Comparison of ENCODE assay signal across 15 cellular contexts in the genomic region with DNA sequence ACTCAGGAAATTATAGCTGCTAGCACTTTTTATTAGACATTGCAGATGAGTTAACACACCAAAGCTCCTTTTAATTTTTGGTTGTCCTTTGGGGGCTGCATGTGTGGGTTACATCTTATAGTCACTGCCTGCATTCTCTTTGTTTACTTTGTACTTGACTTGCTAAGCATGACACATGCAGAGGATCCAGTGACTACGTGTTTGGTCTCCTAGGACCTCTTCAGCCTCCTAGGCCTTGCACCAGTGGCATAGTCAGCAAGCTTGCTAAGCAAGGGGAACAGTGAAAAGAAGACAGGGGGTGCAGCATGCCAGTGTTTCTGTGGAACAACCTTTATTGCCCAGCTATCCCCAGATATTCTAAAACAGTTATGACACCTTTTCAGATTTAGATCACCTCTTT.
DNase-seq lines count a peak whose midpoint lies in the region; ATAC-seq and TF ChIP-seq lines count a peak whose summit lies in the region.
"Had no signal": no experiment of that assay in that cellular context is flagged by ENCODE, and none has a peak within 500 bp of the region (broad histone marks: within the 10 kb centered on the region; RNA-seq: fewer than 3 reads in every experiment).

No MANE protein-coding gene starts in this region.

- H3K27me3 Mint-ChIP-seq in glutamatergic neuron (ENCODE audit: unreplicated experiment) = no peaks in the 10 kb centered on the region
- H3K27me3 Mint-ChIP-seq in naive thymus-derived CD4-positive, alpha-beta T cell = no peaks in the 10 kb centered on the region
- H3K27me3 Mint-ChIP-seq: activated T-cell treated with anti-CD3 and anti-CD28 coated beads, Interleukin-2, amount 50 U/mL, for 24 hours; CD4-positive, CD25-positive, alpha-beta regulatory T cell had no signal

- DNase-seq in DMS53 (lab: John Stamatoyannopoulos, UW) (peak; percentile 89), HT1080 (ENCODE audit: low read depth) (peak; percentile 52), RPMI7951 (ENCODE audit: low read depth) (peak; percentile 15), glutamatergic neuron (peak; percentile 20), cerebellar cortex (ENCODE audit: low spot score) (no peak)
- no peak for DNase-seq in naive thymus-derived CD4-positive, alpha-beta T cell
- no peak for DNase-seq in activated effector memory CD4-positive, alpha-beta T cell treated with Interleukin-2 at 50 U/mL for 16 hours
- DNase-seq: activated CD4-positive, CD25-positive, alpha-beta regulatory T cell; activated T-cell treated with anti-CD3 and anti-CD28 coated beads, Interleukin-2, amount 50 U/mL, for 24 hours; amniotic stem cell; CD4-positive, CD25-positive, alpha-beta regulatory T cell; kidney glomerular epithelial cell; NK-92 treated with Interleukin-12 subunit alpha and Interleukin-12 subunit beta, amount 100 ng/mL, for 24 hours; stomach had no signal

- intact Hi-C loops in naive thymus-derived CD4-positive, alpha-beta T cell (cut with micrococcal nuclease) = no loop called here

- H3K27me3 ChIP-seq in naive thymus-derived CD4-positive, alpha-beta T cell (ENCODE audit: control insufficient read depth in 2 of 2, insufficient read depth in 2 of 2, low read length in 2 of 2) = no peaks in the 10 kb centered on the region
- H3K27me3 ChIP-seq: stomach had no signal

- H3K4me3 ChIP-seq in naive thymus-derived CD4-positive, alpha-beta T cell (ENCODE audit: low read length) = no peak overlapping the region
- H3K4me3 ChIP-seq: stomach had no signal

- ATAC-seq in naive thymus-derived CD4-positive, alpha-beta T cell = no peak
- no peak for ATAC-seq in HG02885 (IDR thresholded peaks at IDR 0.05; ENCODE audit: poor library complexity, unreplicated experiment)

- no peak overlapping the region for H3K4me3 Mint-ChIP-seq in glutamatergic neuron (ENCODE audit: unreplicated experiment)
- no peak overlapping the region for H3K4me3 Mint-ChIP-seq in naive thymus-derived CD4-positive, alpha-beta T cell
- H3K4me3 Mint-ChIP-seq: activated T-cell treated with anti-CD3 and anti-CD28 coated beads, Interleukin-2, amount 50 U/mL, for 24 hours; CD4-positive, CD25-positive, alpha-beta regulatory T cell had no signal

- CTCF ChIA-PET in naive thymus-derived CD4-positive, alpha-beta T cell (lab: Charles Lee) = interaction anchor here (0.6 kb wide), 1 partner anchor 621 kb away, joined by 4 read pairs; no protein-coding TSS in a partner anchor

- no peaks in the 10 kb centered on the region for H3K4me1 Mint-ChIP-seq in glutamatergic neuron (ENCODE audit: low read depth, unreplicated experiment)
- H3K4me1 Mint-ChIP-seq in naive thymus-derived CD4-positive, alpha-beta T cell = no peaks in the 10 kb centered on the region

- no peak overlapping the region for H3K27ac Mint-ChIP-seq in glutamatergic neuron (ENCODE audit: unreplicated experiment)
- no peak overlapping the region for H3K27ac Mint-ChIP-seq in naive thymus-derived CD4-positive, alpha-beta T cell
- H3K27ac Mint-ChIP-seq: activated T-cell treated with anti-CD3 and anti-CD28 coated beads, Interleukin-2, amount 50 U/mL, for 24 hours; CD4-positive, CD25-positive, alpha-beta regulatory T cell had no signal

- no peaks in the 10 kb centered on the region for H3K4me1 ChIP-seq in naive thymus-derived CD4-positive, alpha-beta T cell (ENCODE audit: control insufficient read depth in 2 of 2, insufficient read depth in 2 of 2, low read length in 2 of 2)
- H3K4me1 ChIP-seq: stomach had no signal

- H3K9me3 Mint-ChIP-seq in glutamatergic neuron (ENCODE audit: unreplicated experiment) = peaks cover 2% of the 10 kb centered on the region
- no peaks in the 10 kb centered on the region for H3K9me3 Mint-ChIP-seq in naive thymus-derived CD4-positive, alpha-beta T cell
- H3K9me3 Mint-ChIP-seq: activated T-cell treated with anti-CD3 and anti-CD28 coated beads, Interleukin-2, amount 50 U/mL, for 24 hours had no signal

- POLR2A ChIA-PET in naive thymus-derived CD4-positive, alpha-beta T cell (lab: Charles Lee) = no interaction called here

- H3K36me3 ChIP-seq in naive thymus-derived CD4-positive, alpha-beta T cell (ENCODE audit: control insufficient read depth in 2 of 3, insufficient read depth in 3 of 3, low read length in 3 of 3) = no peaks in the 10 kb centered on the region
- H3K36me3 ChIP-seq: stomach had no signal

- no peak overlapping the region for H3K27ac ChIP-seq in naive thymus-derived CD4-positive, alpha-beta T cell (ENCODE audit: low read depth, low read length)
- H3K27ac ChIP-seq: stomach had no signal

- no peaks in the 10 kb centered on the region for H3K36me3 Mint-ChIP-seq in glutamatergic neuron (ENCODE audit: unreplicated experiment)
- H3K36me3 Mint-ChIP-seq in naive thymus-derived CD4-positive, alpha-beta T cell = peaks cover 0 to 24% (median 9%) of the 10 kb centered on the region in 5 donors

- no peaks in the 10 kb centered on the region for H3K9me3 ChIP-seq in naive thymus-derived CD4-positive, alpha-beta T cell (ENCODE audit: control insufficient read depth in 2 of 3, low read length in 3 of 3)
- H3K9me3 ChIP-seq: stomach had no signal

- TF ChIP-seq CTCF in glutamatergic neuron (IDR thresholded peaks at IDR 0.05; ENCODE audit: partially characterized antibody, unreplicated experiment) = no peak

Comparison
In these comparisons a context has a peak if more than half of its experiments do, and no peak if none do; other contexts are left out.
1. DNase-seq: peak in DMS53 (single experiment), HT1080 (single experiment), RPMI7951 (single experiment) and glutamatergic neuron (single experiment); none in naive thymus-derived CD4-positive, alpha-beta T cell (0 of 9), activated effector memory CD4-positive, alpha-beta T cell treated with Interleukin-2 at 50 U/mL for 16 hours (single experiment) and cerebellar cortex (single experiment).